ENCODE assay signal across 9 cellular contexts in genomic region chr20:29497261-29497671, GRCh38.
DNase-seq lines count a peak whose midpoint lies in the region; ATAC-seq and TF ChIP-seq lines count a peak whose summit lies in the region.
"Had no signal": no experiment of that assay in that cellular context is flagged by ENCODE, and none has a peak within 500 bp of the region (broad histone marks: within the 10 kb centered on the region; RNA-seq: fewer than 3 reads in every experiment).

No MANE protein-coding gene starts in this region.

- POLR2A ChIA-PET in activated CD4-positive, alpha-beta memory T cell treated with anti-CD3 and anti-CD28 coated beads, Interleukin-2, amount 10 ng/mL, durations not matched to agents 7 days and 5 days (lab: Charles Lee): no interaction called here

- no peak overlapping the region for H3K27ac Mint-ChIP-seq in activated CD4-positive, alpha-beta memory T cell treated with anti-CD3 and anti-CD28 coated beads, Interleukin-2, amount 10 ng/mL, durations not matched to agents 7 days and 5 days
- no peak overlapping the region for H3K27ac Mint-ChIP-seq in natural killer cell

- peak; percentile 6 for DNase-seq in GM03348 (ENCODE audit: low spot score)
- peak; percentile 85 to 96 (median 90) for DNase-seq in NCI-H1417 (lab: John Stamatoyannopoulos, UW)
- DNase-seq in activated CD4-positive, alpha-beta memory T cell treated with anti-CD3 and anti-CD28 coated beads, Interleukin-2, amount 10 ng/mL, durations not matched to agents 7 days and 5 days: peak; percentile 49
- peak; percentile 18 for DNase-seq in natural killer cell
- DNase-seq in HAP-1 (ENCODE audit: low spot score in 2 of 2): no peak
- no peak for DNase-seq in LoVo (ENCODE audit: low spot score)

- H3K36me3 Mint-ChIP-seq in activated CD4-positive, alpha-beta memory T cell treated with anti-CD3 and anti-CD28 coated beads, Interleukin-2, amount 10 ng/mL, durations not matched to agents 7 days and 5 days (ENCODE audit: low read depth): no peaks in the 10 kb centered on the region
- peaks cover 14% of the 10 kb centered on the region for H3K36me3 Mint-ChIP-seq in natural killer cell

- no peaks in the 10 kb centered on the region for H3K4me1 ChIP-seq in HAP-1

- CTCF ChIA-PET in activated CD4-positive, alpha-beta memory T cell treated with anti-CD3 and anti-CD28 coated beads, Interleukin-2, amount 10 ng/mL, durations not matched to agents 7 days and 5 days (lab: Charles Lee): no interaction called here

- H3K9me3 Mint-ChIP-seq in activated CD4-positive, alpha-beta memory T cell treated with anti-CD3 and anti-CD28 coated beads, Interleukin-2, amount 10 ng/mL, durations not matched to agents 7 days and 5 days: peaks cover 10% of the 10 kb centered on the region
- peaks cover 11 to 16% of the 10 kb centered on the region in 2 donors for H3K9me3 Mint-ChIP-seq in natural killer cell

- H3K4me3 ChIP-seq in HAP-1: no peak overlapping the region

- H3K27me3 ChIP-seq in HAP-1 (ENCODE audit: low read depth): no peaks in the 10 kb centered on the region

- peaks cover 4% of the 10 kb centered on the region for H3K4me1 Mint-ChIP-seq in activated CD4-positive, alpha-beta memory T cell treated with anti-CD3 and anti-CD28 coated beads, Interleukin-2, amount 10 ng/mL, durations not matched to agents 7 days and 5 days
- H3K4me1 Mint-ChIP-seq in natural killer cell: no peaks in the 10 kb centered on the region
- H3K4me1 Mint-ChIP-seq: neural crest cell had no signal

- no peaks in the 10 kb centered on the region for H3K27me3 Mint-ChIP-seq in activated CD4-positive, alpha-beta memory T cell treated with anti-CD3 and anti-CD28 coated beads, Interleukin-2, amount 10 ng/mL, durations not matched to agents 7 days and 5 days
- no peaks in the 10 kb centered on the region for H3K27me3 Mint-ChIP-seq in natural killer cell (ENCODE audit: low read depth in 2 of 2)

- no peaks in the 10 kb centered on the region for H3K36me3 ChIP-seq in HAP-1 (replicated peaks)

- no peak overlapping the region for H3K4me3 Mint-ChIP-seq in activated CD4-positive, alpha-beta memory T cell treated with anti-CD3 and anti-CD28 coated beads, Interleukin-2, amount 10 ng/mL, durations not matched to agents 7 days and 5 days
- H3K4me3 Mint-ChIP-seq in natural killer cell: no peak overlapping the region
- H3K4me3 Mint-ChIP-seq: neural crest cell had no signal

- in situ Hi-C loops in HAP-1 (cut with MboI; ENCODE audit: low sequenced_read_pairs): no loop called here

- no peaks in the 10 kb centered on the region for H3K9me3 ChIP-seq in HAP-1

- no peak for TF ChIP-seq CTCF in natural killer cell (IDR thresholded peaks at IDR 0.05)

- intact Hi-C loops in natural killer cell (cut with micrococcal nuclease): no loop called here

- ATAC-seq in natural killer cell (peak in 1 of 3 donors; percentile 29), HG02852 (IDR thresholded peaks at IDR 0.05; ENCODE audit: unreplicated experiment) (no peak), GM18502 (IDR thresholded peaks at IDR 0.05; ENCODE audit: poor library complexity, unreplicated experiment) (no peak)

Comparison
In these comparisons a context has a peak if more than half of its experiments do, and no peak if none do; other contexts are left out.
1. DNase-seq: peak in GM03348 (single experiment), NCI-H1417 (3 of 3), activated CD4-positive, alpha-beta memory T cell treated with anti-CD3 and anti-CD28 coated beads, Interleukin-2, amount 10 ng/mL, durations not matched to agents 7 days and 5 days (single experiment) and natural killer cell (single experiment); none in HAP-1 (0 of 2) and LoVo (single experiment).